In the genomic region with DNA sequence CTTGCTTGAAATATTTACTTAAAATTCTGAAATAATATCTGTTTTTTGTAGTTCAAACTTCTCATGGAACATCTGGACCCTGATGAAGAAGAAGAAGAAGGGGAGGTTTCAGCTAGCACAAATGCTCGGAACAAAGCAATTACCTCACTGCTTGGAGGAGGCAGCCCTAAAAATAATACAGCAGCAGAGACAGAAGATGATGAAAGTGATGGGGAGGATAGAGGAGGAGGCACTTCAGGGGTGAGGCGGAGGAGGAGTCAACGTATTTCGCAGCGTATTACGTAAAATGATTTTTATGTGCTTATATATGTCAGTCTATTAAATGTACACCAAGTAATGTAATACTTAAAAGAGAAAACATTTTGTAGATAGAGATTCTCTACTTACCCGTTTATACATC, we compare ENCODE assay signal across 23 cellular contexts.
"Had no signal": no experiment of that assay in that cellular context is flagged by ENCODE, and none has a peak within 500 bp of the region (broad histone marks: within the 10 kb centered on the region; RNA-seq: fewer than 3 reads in every experiment).

No MANE protein-coding gene starts in this region.

- DNase-seq: cerebellar nuclear complex; effector memory CD4-positive, alpha-beta T cell; foreskin keratinocyte; glutamatergic neuron; left ventricle myocardium superior; mucosa of descending colon; naive B cell; stimulated activated CD4-positive, alpha-beta T cell treated with anti-CD3 and anti-CD28 coated beads, Interleukin-12 subunit alpha, Interleukin-12 subunit beta, amount 100 ng/mL, for 4 hours; stimulated activated CD4-positive, alpha-beta T cell treated with anti-CD3 and anti-CD28 coated beads, Interleukin-1b, Interleukin-23, amount 100 ng/mL, for 48 hours; stimulated activated CD4-positive, alpha-beta T cell treated with anti-CD3 and anti-CD28 coated beads, Interleukin-4, amount 100 ng/mL, for 1 hour; stimulated activated CD8-positive, alpha-beta memory T cell treated with anti-CD3 and anti-CD28 coated beads, Interleukin-4, amount 100 ng/mL, for 48 hours; stimulated activated naive CD4-positive, alpha-beta T cell; stimulated activated naive CD8-positive, alpha-beta T cell treated with anti-CD3 and anti-CD28 coated beads, Interleukin-15, amount 100 ng/mL, for 72 hours; testis; tibial artery had no signal

- H3K9me3 ChIP-seq: esophagus muscularis mucosa, mucosa of descending colon, neutrophil, right atrium auricular region, testis, tibial artery had no signal

- ATAC-seq: foreskin keratinocyte; left ventricle myocardium superior; mucosa of descending colon; natural killer cell treated with Interleukin-12 subunit alpha and Interleukin-12 subunit beta and Interleukin-15 and Interleukin-18, amount 100 ng/mL, for 72 hours; sciatic nerve; stimulated activated naive CD8-positive, alpha-beta T cell treated with anti-CD3 and anti-CD28 coated beads, Interleukin-15, amount 100 ng/mL, for 72 hours had no signal

- H3K27ac ChIP-seq: esophagus muscularis mucosa, foreskin keratinocyte, neutrophil, parathyroid adenoma, right atrium auricular region, testis, tibial artery had no signal

- H3K4me3 ChIP-seq: esophagus muscularis mucosa, lung, mucosa of descending colon, right atrium auricular region, smooth muscle cell, testis, tibial artery had no signal

- H3K4me1 ChIP-seq: esophagus muscularis mucosa, foreskin keratinocyte, parathyroid adenoma, right atrium auricular region, testis, tibial artery had no signal
